Comparison of ENCODE assay signal across 8 cellular contexts in genomic region chr3:177139220-177139619, GRCh38. TPM values are rescaled to one million over a fixed set of nuclear protein-coding genes. Genes with fewer than 3 reads are reported as not detected.
A peak's percentile ranks its signal among the peaks of the same experiment; 100 is the strongest.
DNase-seq lines count a peak whose midpoint lies in the region; ATAC-seq and TF ChIP-seq lines count a peak whose summit lies in the region.
"Not testable (repeated sequence)": the region's sequence is repeated elsewhere in the genome, so short reads cannot be mapped to it uniquely, and the experiment has no call there.

No MANE protein-coding gene starts in this region.

- H3K79me2 ChIP-seq in KMS-11 (ENCODE audit: insufficient read depth, low read depth): peaks cover 98% of the 10 kb centered on the region

- peak overlapping the region; percentile 67 for H3K27ac Mint-ChIP-seq in activated CD4-positive, alpha-beta T cell treated with anti-CD3 and anti-CD28 coated beads for 36 hours
- H3K27ac Mint-ChIP-seq in activated CD8-positive, alpha-beta memory T cell treated with anti-CD3 and anti-CD28 coated beads, Interleukin-2, amount 10 ng/mL, durations not matched to agents 7 days and 5 days: peak overlapping the region; percentile 82
- H3K27ac Mint-ChIP-seq in activated naive CD8-positive, alpha-beta T cell treated with anti-CD3 and anti-CD28 coated beads, Interleukin-2, amount 50 U/mL, for 24 hours: peak overlapping the region; percentile 68
- H3K27ac Mint-ChIP-seq in naive thymus-derived CD4-positive, alpha-beta T cell: peak overlapping the region; percentile 6 to 85 (median 75)
- peak overlapping the region; percentile 59 for H3K27ac Mint-ChIP-seq in stimulated activated effector memory CD8-positive, alpha-beta T cell treated with anti-CD3 and anti-CD28 coated beads, Interleukin-12 subunit alpha, Interleukin-12 subunit beta, amount 100 ng/mL, for 72 hours

- not testable (repeated sequence) for H2AFZ ChIP-seq in KMS-11 (ENCODE audit: low read depth)

- not testable (repeated sequence) for H3K9ac ChIP-seq in KMS-11

- H3K4me1 Mint-ChIP-seq in activated CD4-positive, alpha-beta T cell treated with anti-CD3 and anti-CD28 coated beads for 36 hours: peaks cover 77% of the 10 kb centered on the region
- peaks cover 61% of the 10 kb centered on the region for H3K4me1 Mint-ChIP-seq in activated CD8-positive, alpha-beta memory T cell treated with anti-CD3 and anti-CD28 coated beads, Interleukin-2, amount 10 ng/mL, durations not matched to agents 7 days and 5 days
- peaks cover 76% of the 10 kb centered on the region for H3K4me1 Mint-ChIP-seq in activated naive CD8-positive, alpha-beta T cell treated with anti-CD3 and anti-CD28 coated beads, Interleukin-2, amount 50 U/mL, for 24 hours
- H3K4me1 Mint-ChIP-seq in naive thymus-derived CD4-positive, alpha-beta T cell: peaks cover 51 to 85% (median 70%) of the 10 kb centered on the region in 7 donors
- H3K4me1 Mint-ChIP-seq in stimulated activated effector memory CD8-positive, alpha-beta T cell treated with anti-CD3 and anti-CD28 coated beads, Interleukin-12 subunit alpha, Interleukin-12 subunit beta, amount 100 ng/mL, for 72 hours: peaks cover 67% of the 10 kb centered on the region

- intact Hi-C loops in activated CD4-positive, alpha-beta T cell treated with anti-CD3 and anti-CD28 coated beads for 36 hours (cut with DNase I, micrococcal nuclease): not testable (repeated sequence)
- intact Hi-C loops in naive thymus-derived CD4-positive, alpha-beta T cell (cut with micrococcal nuclease): loop anchor here in 1 of 2 donors (1.0 to 2.0 kb wide), 3 partner anchors 14 to 57 kb away; no protein-coding TSS in a partner anchor

- TF ChIP-seq CTCF in C4-2B (conservative IDR thresholded peaks at IDR 0.05); KMS-11 (conservative IDR thresholded peaks at IDR 0.05; ENCODE audit: low read depth, low read length): not testable (repeated sequence)

- H4K20me1 ChIP-seq in KMS-11 (ENCODE audit: insufficient read depth): peaks cover 35% of the 10 kb centered on the region

- POLR2A ChIA-PET in activated CD4-positive, alpha-beta T cell treated with anti-CD3 and anti-CD28 coated beads for 36 hours (lab: Charles Lee): not testable (repeated sequence)
- POLR2A ChIA-PET in naive thymus-derived CD4-positive, alpha-beta T cell (lab: Charles Lee): interaction anchor here (1.2 to 2.4 kb wide), 4 partner anchors 11 to 220 kb away, joined by 5 to 9 read pairs (median 5); no protein-coding TSS in a partner anchor

- H3K9me3 ChIP-seq in naive thymus-derived CD4-positive, alpha-beta T cell (ENCODE audit: control insufficient read depth in 2 of 3, low read length in 3 of 3): not testable (repeated sequence)

- peak; percentile 28 for ATAC-seq in activated CD4-positive, alpha-beta T cell treated with anti-CD3 and anti-CD28 coated beads for 36 hours
- peak; percentile 68 for ATAC-seq in activated CD8-positive, alpha-beta memory T cell treated with anti-CD3 and anti-CD28 coated beads, Interleukin-2, amount 10 ng/mL, durations not matched to agents 7 days and 5 days
- not testable (repeated sequence) for ATAC-seq in activated naive CD8-positive, alpha-beta T cell treated with anti-CD3 and anti-CD28 coated beads, Interleukin-2, amount 50 U/mL, for 24 hours; stimulated activated effector memory CD8-positive, alpha-beta T cell treated with anti-CD3 and anti-CD28 coated beads, Interleukin-12 subunit alpha, Interleukin-12 subunit beta, amount 100 ng/mL, for 72 hours
- ATAC-seq in naive thymus-derived CD4-positive, alpha-beta T cell: peak; percentile 73

- not testable (repeated sequence) for H3K4me3 ChIP-seq in KMS-11 (IDR thresholded peaks at IDR 0.05; ENCODE audit: insufficient read depth, low read depth, low read length); naive thymus-derived CD4-positive, alpha-beta T cell (ENCODE audit: low read length)

- H3K27me3 Mint-ChIP-seq in activated CD4-positive, alpha-beta T cell treated with anti-CD3 and anti-CD28 coated beads for 36 hours; activated CD8-positive, alpha-beta memory T cell treated with anti-CD3 and anti-CD28 coated beads, Interleukin-2, amount 10 ng/mL, durations not matched to agents 7 days and 5 days; activated naive CD8-positive, alpha-beta T cell treated with anti-CD3 and anti-CD28 coated beads, Interleukin-2, amount 50 U/mL, for 24 hours; naive thymus-derived CD4-positive, alpha-beta T cell: not testable (repeated sequence)

- peaks cover 96% of the 10 kb centered on the region for H3K4me1 ChIP-seq in KMS-11 (ENCODE audit: low read depth, poor library complexity, severe bottlenecking)
- H3K4me1 ChIP-seq in naive thymus-derived CD4-positive, alpha-beta T cell (ENCODE audit: control insufficient read depth in 2 of 2, insufficient read depth in 2 of 2, low read length in 2 of 2): peaks cover 26 to 32% of the 10 kb centered on the region in 2 donors

- peak overlapping the region; percentile 11 for H3K4me3 Mint-ChIP-seq in activated CD4-positive, alpha-beta T cell treated with anti-CD3 and anti-CD28 coated beads for 36 hours
- H3K4me3 Mint-ChIP-seq in activated CD8-positive, alpha-beta memory T cell treated with anti-CD3 and anti-CD28 coated beads, Interleukin-2, amount 10 ng/mL, durations not matched to agents 7 days and 5 days: peak overlapping the region; percentile 44
- not testable (repeated sequence) for H3K4me3 Mint-ChIP-seq in activated naive CD8-positive, alpha-beta T cell treated with anti-CD3 and anti-CD28 coated beads, Interleukin-2, amount 50 U/mL, for 24 hours
- peak overlapping the region; percentile 42 to 75 (median 61) for H3K4me3 Mint-ChIP-seq in naive thymus-derived CD4-positive, alpha-beta T cell
- peak overlapping the region; percentile 36 for H3K4me3 Mint-ChIP-seq in stimulated activated effector memory CD8-positive, alpha-beta T cell treated with anti-CD3 and anti-CD28 coated beads, Interleukin-12 subunit alpha, Interleukin-12 subunit beta, amount 100 ng/mL, for 72 hours

- peaks cover 20% of the 10 kb centered on the region for H3K36me3 Mint-ChIP-seq in activated CD4-positive, alpha-beta T cell treated with anti-CD3 and anti-CD28 coated beads for 36 hours (ENCODE audit: low read depth)
- peaks cover 34% of the 10 kb centered on the region for H3K36me3 Mint-ChIP-seq in activated CD8-positive, alpha-beta memory T cell treated with anti-CD3 and anti-CD28 coated beads, Interleukin-2, amount 10 ng/mL, durations not matched to agents 7 days and 5 days
- peaks cover 18% of the 10 kb centered on the region for H3K36me3 Mint-ChIP-seq in activated naive CD8-positive, alpha-beta T cell treated with anti-CD3 and anti-CD28 coated beads, Interleukin-2, amount 50 U/mL, for 24 hours (ENCODE audit: low read depth)
- H3K36me3 Mint-ChIP-seq in naive thymus-derived CD4-positive, alpha-beta T cell: peaks cover 3 to 38% (median 8%) of the 10 kb centered on the region in 5 donors
- H3K36me3 Mint-ChIP-seq in stimulated activated effector memory CD8-positive, alpha-beta T cell treated with anti-CD3 and anti-CD28 coated beads, Interleukin-12 subunit alpha, Interleukin-12 subunit beta, amount 100 ng/mL, for 72 hours: peaks cover 14% of the 10 kb centered on the region

- not testable (repeated sequence) for H3K27me3 ChIP-seq in KMS-11 (ENCODE audit: insufficient read depth, low read depth); naive thymus-derived CD4-positive, alpha-beta T cell (ENCODE audit: control insufficient read depth in 2 of 2, insufficient read depth in 2 of 2, low read length in 2 of 2)

- peak; percentile 57 for DNase-seq in activated CD4-positive, alpha-beta T cell treated with anti-CD3 and anti-CD28 coated beads for 36 hours
- peak; percentile 67 for DNase-seq in activated CD8-positive, alpha-beta memory T cell treated with anti-CD3 and anti-CD28 coated beads, Interleukin-2, amount 10 ng/mL, durations not matched to agents 7 days and 5 days
- peak; percentile 27 for DNase-seq in activated effector memory CD4-positive, alpha-beta T cell treated with Interleukin-2 at 50 U/mL for 16 hours
- DNase-seq in activated naive CD8-positive, alpha-beta T cell treated with anti-CD3 and anti-CD28 coated beads, Interleukin-2, amount 50 U/mL, for 24 hours; stimulated activated effector memory CD8-positive, alpha-beta T cell treated with anti-CD3 and anti-CD28 coated beads, Interleukin-12 subunit alpha, Interleukin-12 subunit beta, amount 100 ng/mL, for 72 hours (ENCODE audit: low spot score in 2 of 2): not testable (repeated sequence)
- DNase-seq in naive thymus-derived CD4-positive, alpha-beta T cell: peak in 6 of 9 donors; percentile 19 to 47 (median 26)

- peak overlapping the region; percentile 3; the same call in 1 of the 2 replicates for H3K4me2 ChIP-seq in KMS-11

- not testable (repeated sequence) for H3K36me3 ChIP-seq in KMS-11 (ENCODE audit: insufficient read depth); naive thymus-derived CD4-positive, alpha-beta T cell (ENCODE audit: control insufficient read depth in 2 of 3, insufficient read depth in 3 of 3, low read length in 3 of 3)

- peak overlapping the region; percentile 5; the same call in 1 of the 2 replicates for H3K27ac ChIP-seq in C4-2B
- H3K27ac ChIP-seq in KMS-11; naive thymus-derived CD4-positive, alpha-beta T cell (ENCODE audit: low read depth, low read length): not testable (repeated sequence)

- not testable (repeated sequence) for H3K9me3 Mint-ChIP-seq in activated CD4-positive, alpha-beta T cell treated with anti-CD3 and anti-CD28 coated beads for 36 hours (ENCODE audit: low read depth); activated CD8-positive, alpha-beta memory T cell treated with anti-CD3 and anti-CD28 coated beads, Interleukin-2, amount 10 ng/mL, durations not matched to agents 7 days and 5 days (ENCODE audit: low read depth); activated naive CD8-positive, alpha-beta T cell treated with anti-CD3 and anti-CD28 coated beads, Interleukin-2, amount 50 U/mL, for 24 hours; naive thymus-derived CD4-positive, alpha-beta T cell; stimulated activated effector memory CD8-positive, alpha-beta T cell treated with anti-CD3 and anti-CD28 coated beads, Interleukin-12 subunit alpha, Interleukin-12 subunit beta, amount 100 ng/mL, for 72 hours

- CTCF ChIA-PET in activated CD4-positive, alpha-beta T cell treated with anti-CD3 and anti-CD28 coated beads for 36 hours (lab: Charles Lee): interaction anchor here (1.0 kb wide), 1 partner anchor 11 kb away, joined by 3 read pairs; no protein-coding TSS in a partner anchor
- CTCF ChIA-PET in activated CD8-positive, alpha-beta memory T cell treated with anti-CD3 and anti-CD28 coated beads, Interleukin-2, amount 10 ng/mL, durations not matched to agents 7 days and 5 days (lab: Charles Lee): interaction anchor here (0.7 kb wide), 1 partner anchor 18 kb away, joined by 3 read pairs; no protein-coding TSS in a partner anchor
- CTCF ChIA-PET in naive thymus-derived CD4-positive, alpha-beta T cell (lab: Charles Lee): not testable (repeated sequence)

RNA-seq across cellular contexts. Expression of gene TBL1XR1, which starts 58.1 kb away (rescaled TPM):
- total RNA-seq in activated CD4-positive, alpha-beta T cell treated with anti-CD3 and anti-CD28 coated beads for 36 hours: 100 to 1,000 TPM; 164 to 226 TPM
- 100 to 1,000 TPM; 143 to 214 TPM for total RNA-seq in activated CD8-positive, alpha-beta memory T cell treated with anti-CD3 and anti-CD28 coated beads, Interleukin-2, amount 10 ng/mL, durations not matched to agents 7 days and 5 days
- 100 to 1,000 TPM in 4 of 5 experiments, 10 to 100 TPM in 1; 98.9 to 173 (median 133) TPM for total RNA-seq in naive thymus-derived CD4-positive, alpha-beta T cell
- 10 to 100 TPM; 20.8 to 25.5 TPM for polyA plus RNA-seq in naive thymus-derived CD4-positive, alpha-beta T cell
